9 cellular contexts compared by ENCODE assay signal in the genomic region with DNA sequence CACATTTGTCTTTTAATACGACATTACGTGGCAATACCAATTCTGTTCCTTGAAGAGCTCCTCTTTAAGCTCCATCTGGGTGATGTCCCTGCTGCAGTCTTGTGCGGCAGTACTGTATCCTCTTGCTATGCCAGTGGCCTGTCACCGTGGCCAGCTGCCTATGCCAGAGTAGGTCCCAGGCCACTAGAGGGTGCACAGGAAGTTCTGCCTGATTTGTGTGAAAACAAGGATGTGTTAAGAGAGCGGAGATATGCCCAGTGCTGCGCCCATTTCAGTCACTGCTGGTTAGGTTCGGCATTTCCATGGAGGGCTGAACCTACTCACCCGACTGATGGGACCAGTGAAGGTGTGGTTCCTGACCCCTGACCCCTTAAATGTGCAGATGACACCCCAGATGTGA. TPM values are rescaled to one million over a fixed set of nuclear protein-coding genes. Genes with fewer than 3 reads are reported as not detected.
DNase-seq lines count a peak whose midpoint lies in the region; ATAC-seq, FAIRE-seq and TF ChIP-seq lines count a peak whose summit lies in the region.
"Had no signal": no experiment of that assay in that cellular context is flagged by ENCODE, and none has a peak within 500 bp of the region (broad histone marks: within the 10 kb centered on the region; RNA-seq: fewer than 3 reads in every experiment).

No MANE protein-coding gene starts in this region.

- no peaks in the 10 kb centered on the region for H3K27me3 Mint-ChIP-seq in CD4-positive, alpha-beta T cell
- H3K27me3 Mint-ChIP-seq: central memory CD8-positive, alpha-beta T cell had no signal

- H3K9me3 Mint-ChIP-seq in CD4-positive, alpha-beta T cell: no peaks in the 10 kb centered on the region
- H3K9me3 Mint-ChIP-seq: central memory CD8-positive, alpha-beta T cell had no signal

- CTCF ChIA-PET in CD4-positive, alpha-beta T cell (lab: Charles Lee): no interaction called here

- no peak overlapping the region for H3K9ac ChIP-seq in adipocyte (ENCODE audit: low read length)

- no peak overlapping the region for H3K4me3 Mint-ChIP-seq in CD4-positive, alpha-beta T cell
- H3K4me3 Mint-ChIP-seq: central memory CD8-positive, alpha-beta T cell had no signal

- no peak overlapping the region for H3K27ac Mint-ChIP-seq in CD4-positive, alpha-beta T cell

- ATAC-seq in GM18867 (IDR thresholded peaks at IDR 0.05; ENCODE audit: unreplicated experiment): no peak
- ATAC-seq in CD4-positive, alpha-beta T cell (ENCODE audit: poor library complexity): no peak

- H3K36me3 ChIP-seq in adipocyte (ENCODE audit: control insufficient read depth, insufficient read depth, low read length, severe bottlenecking): no peaks in the 10 kb centered on the region
- H3K36me3 ChIP-seq in esophagus squamous epithelium: peaks cover 0 to 32% (median 0%) of the 10 kb centered on the region in 3 donors

- in situ Hi-C loops in ACHN (cut with HindIII; ENCODE audit: low pct_ligation_motif_present, low pct_unique_long_range_greater_than_20kb, low sequenced_read_pairs): no loop called here

- H3K4me1 ChIP-seq in adipocyte (ENCODE audit: control insufficient read depth, insufficient read depth, low read length) (no peaks in the 10 kb centered on the region), esophagus squamous epithelium (no peaks in the 10 kb centered on the region)

- TF ChIP-seq CTCF in GM20000 (IDR thresholded peaks at IDR 0.05; ENCODE audit: extremely low read depth, missing control alignments): no peak
- TF ChIP-seq CTCF in esophagus squamous epithelium (IDR thresholded peaks at IDR 0.05): peak in 1 of 6 experiments; percentile 33
- no peak for TF ChIP-seq CTCF in CD4-positive, alpha-beta T cell (IDR thresholded peaks at IDR 0.05)

- intact Hi-C loops in esophagus squamous epithelium (cut with DNase I): no loop called here
- intact Hi-C loops in CD4-positive, alpha-beta T cell (cut with DNase I, micrococcal nuclease): no loop called here

- H3K4me1 Mint-ChIP-seq in CD4-positive, alpha-beta T cell (ENCODE audit: low read depth): no peaks in the 10 kb centered on the region

- peak overlapping the region; percentile 13 for H3K27ac ChIP-seq in layer of hippocampus (ENCODE audit: low read depth, low read length)
- H3K27ac ChIP-seq in esophagus squamous epithelium: no peak overlapping the region
- no peak overlapping the region for H3K27ac ChIP-seq in CD4-positive, alpha-beta T cell (ENCODE audit: low read depth, low read length)

- peak; percentile 13 for FAIRE-seq in GM12891 (lab: Jason Lieb, UNC)

- no peaks in the 10 kb centered on the region for H3K27me3 ChIP-seq in adipocyte (replicated peaks; ENCODE audit: control insufficient read depth, insufficient read depth, low read length)
- H3K27me3 ChIP-seq in layer of hippocampus (ENCODE audit: control insufficient read depth, insufficient read depth, low read length): no peaks in the 10 kb centered on the region
- no peaks in the 10 kb centered on the region for H3K27me3 ChIP-seq in esophagus squamous epithelium
- H3K27me3 ChIP-seq in CD4-positive, alpha-beta T cell (ENCODE audit: control insufficient read depth, insufficient read depth, low read length): no peaks in the 10 kb centered on the region

- WGBS in esophagus squamous epithelium, 2 donors: 83 to 85% methylated on average over 6 to 8 of the region's 8 CpGs

- H3K36me3 Mint-ChIP-seq in CD4-positive, alpha-beta T cell (ENCODE audit: low read depth): peaks cover 34% of the 10 kb centered on the region

- H3K4me3 ChIP-seq in adipocyte (ENCODE audit: low read length) (no peak overlapping the region), esophagus squamous epithelium (no peak overlapping the region)

- DNase-seq in ACHN (peak; percentile 21), GM12891 (ENCODE audit: insufficient read length, low spot score) (no peak), adipocyte (ENCODE audit: low read depth) (peak; percentile 23), GM20000 (ENCODE audit: low spot score) (no peak), esophagus squamous epithelium (lab: John Stamatoyannopoulos, UW) (no peak)
- no peak for DNase-seq in CD4-positive, alpha-beta T cell

- H3K9me3 ChIP-seq in adipocyte (ENCODE audit: control insufficient read depth, low read length) (no peaks in the 10 kb centered on the region), esophagus squamous epithelium (no peaks in the 10 kb centered on the region)
- H3K9me3 ChIP-seq in CD4-positive, alpha-beta T cell (ENCODE audit: control insufficient read depth, low read length): no peaks in the 10 kb centered on the region

- TF ChIP-seq POLR2A in GM12891 (IDR thresholded peaks at IDR 0.05; ENCODE audit: low read depth, low read length) (no peak), esophagus squamous epithelium (IDR thresholded peaks at IDR 0.05) (no peak)

- POLR2A ChIA-PET in CD4-positive, alpha-beta T cell (lab: Charles Lee): no interaction called here

TF ChIP-seq in GM12891, 5 proteins besides CTCF, POLR2A, EP300 and RAD21:
- TF ChIP-seq POU2F2 (IDR thresholded peaks at IDR 0.05; ENCODE audit: low read depth, low read length): no peak
- no peak for TF ChIP-seq SPI1 (IDR thresholded peaks at IDR 0.05; ENCODE audit: low read depth, low read length)
- no peak for TF ChIP-seq PAX5 (IDR thresholded peaks at IDR 0.05; ENCODE audit: insufficient read depth, low read length, severe bottlenecking)
- TF ChIP-seq POLR2AphosphoS5 (IDR thresholded peaks at IDR 0.05; ENCODE audit: low read depth, low read length): no peak
- no peak for TF ChIP-seq TAF1 (IDR thresholded peaks at IDR 0.05; ENCODE audit: low read depth, low read length)

RNA-seq across cellular contexts. Expression of a gene that starts 25.2 kb away (rescaled TPM):
- polyA plus RNA-seq in GM12891 (2012; ENCODE audit: low read depth, missing spikeins): 11.2 TPM
- total RNA-seq in esophagus squamous epithelium: 1 to 10 TPM; 5.1 to 7.8 (median 7.8) TPM
- total RNA-seq in CD4-positive, alpha-beta T cell: 1 to 10 TPM; 5.1 to 5.4 TPM

RNA-seq across cellular contexts. Expression of a gene that starts 26.8 kb away (rescaled TPM):
- 41.8 TPM for polyA plus RNA-seq in GM12891 (2012; ENCODE audit: low read depth, missing spikeins)
- total RNA-seq in esophagus squamous epithelium: 10 to 100 TPM; 32.3 to 68.0 (median 55.1) TPM
- 10 to 100 TPM; 33.9 to 36.7 TPM for total RNA-seq in CD4-positive, alpha-beta T cell

Comparison
In these comparisons a context has a peak if more than half of its experiments do, and no peak if none do; other contexts are left out.
1. DNase-seq: peak in ACHN (single experiment) and adipocyte (single experiment); none in GM12891 (single experiment), GM20000 (single experiment), esophagus squamous epithelium (single experiment) and CD4-positive, alpha-beta T cell (0 of 10).